In genomic region chr10:127948791-127949190, GRCh38 we compare ENCODE assay signal across 29 cellular contexts. TPM values are rescaled to one million over a fixed set of nuclear protein-coding genes. Genes with fewer than 3 reads are reported as not detected.
"Had no signal": no experiment of that assay in that cellular context is flagged by ENCODE, and none has a peak within 500 bp of the region (broad histone marks: within the 10 kb centered on the region; RNA-seq: fewer than 3 reads in every experiment).

No MANE protein-coding gene starts in this region.

- H3K36me3 ChIP-seq: esophagus squamous epithelium, prostate gland, spleen, stomach, thoracic aorta, transverse colon had no signal

- H3K4me3 ChIP-seq: esophagus squamous epithelium, hepatocyte, lung, prostate gland, spleen, stomach, thoracic aorta, transverse colon had no signal

- H3K27ac ChIP-seq: esophagus squamous epithelium, hepatocyte, parathyroid adenoma, prostate gland, spleen, stomach, thoracic aorta, transverse colon had no signal

- DNase-seq: cerebellar nuclear complex; effector memory CD4-positive, alpha-beta T cell; esophagus squamous epithelium; foreskin fibroblast; left colon; left ventricle myocardium superior; naive thymus-derived CD4-positive, alpha-beta T cell; nephron progenitor cell; spleen; stimulated activated CD4-positive, alpha-beta T cell treated with anti-CD3 and anti-CD28 coated beads, Interleukin-15, amount 100 ng/mL, for 24 hours; stimulated activated CD4-positive, alpha-beta T cell treated with anti-CD3 and anti-CD28 coated beads, Interleukin-1b, Interleukin-23, amount 100 ng/mL, for 48 hours; stimulated activated CD4-positive, alpha-beta T cell treated with anti-CD3 and anti-CD28 coated beads, Interleukin-4, amount 100 ng/mL, for 24 hours; stimulated activated naive CD4-positive, alpha-beta T cell; stomach; substantia nigra; transverse colon had no signal

- H3K4me1 ChIP-seq: parathyroid adenoma, prostate gland had no signal

- H3K9ac ChIP-seq: parathyroid adenoma had no signal

- H3K9me3 Mint-ChIP-seq: naive thymus-derived CD4-positive, alpha-beta T cell; nephron progenitor cell had no signal

- H3K9me3 ChIP-seq: esophagus squamous epithelium, prostate gland, spleen, stomach, thoracic aorta, transverse colon had no signal

- H3K4me1 Mint-ChIP-seq: nephron progenitor cell had no signal

- FAIRE-seq: colon, endometrium had no signal

- H3K79me2 ChIP-seq: hepatocyte, parathyroid adenoma had no signal

- H3K4me3 Mint-ChIP-seq: naive thymus-derived CD4-positive, alpha-beta T cell; nephron progenitor cell had no signal

- H3K27me3 ChIP-seq: esophagus squamous epithelium, hepatocyte, spleen, stomach, transverse colon had no signal

- H3K36me3 Mint-ChIP-seq: naive thymus-derived CD4-positive, alpha-beta T cell had no signal

- ATAC-seq: left colon; left ventricle myocardium superior; naive thymus-derived CD4-positive, alpha-beta T cell; sciatic nerve had no signal

- H3K4me2 ChIP-seq: hepatocyte had no signal

- H2AFZ ChIP-seq: hepatocyte, parathyroid adenoma had no signal

- H3K27ac Mint-ChIP-seq: naive thymus-derived CD4-positive, alpha-beta T cell; nephron progenitor cell had no signal

RNA-seq across cellular contexts. Expression of gene CLRN3, which starts 56.0 kb away (rescaled TPM):
- total RNA-seq: epithelial cell of proximal tubule; esophagus squamous epithelium; kidney epithelial cell; left ventricle myocardium superior; lung; mononuclear cell; naive thymus-derived CD4-positive, alpha-beta T cell; omental fat pad; prostate gland; sciatic nerve; thoracic aorta; ureter had no signal
- polyA plus RNA-seq: naive thymus-derived CD4-positive, alpha-beta T cell had no signal
